Comparison of ENCODE assay signal across 9 cellular contexts in the genomic region with DNA sequence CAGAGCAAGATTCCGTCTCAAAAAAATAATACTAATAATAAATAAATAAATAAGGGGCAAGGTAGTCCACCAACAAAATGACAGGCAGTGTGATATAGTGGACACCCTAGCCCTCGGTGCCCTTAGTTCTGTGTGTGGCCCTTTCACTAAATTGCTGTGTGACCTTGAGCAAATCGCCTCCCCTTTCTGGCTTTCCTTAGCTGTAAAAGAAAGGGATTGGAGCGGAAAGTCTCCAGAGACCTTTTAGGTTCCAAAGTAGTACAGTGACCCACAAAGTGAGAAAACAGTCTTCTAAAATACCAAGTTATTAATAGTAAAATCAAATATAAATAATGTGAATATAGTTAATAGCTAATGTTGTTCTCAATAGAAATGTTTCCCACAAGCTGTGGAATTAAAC. TPM values are rescaled to one million over a fixed set of nuclear protein-coding genes. Genes with fewer than 3 reads are reported as not detected.
DNase-seq lines count a peak whose midpoint lies in the region; ATAC-seq and TF ChIP-seq lines count a peak whose summit lies in the region.
"Had no signal": no experiment of that assay in that cellular context is flagged by ENCODE, and none has a peak within 500 bp of the region (broad histone marks: within the 10 kb centered on the region; RNA-seq: fewer than 3 reads in every experiment).

No MANE protein-coding gene starts in this region.

- TF ChIP-seq EP300 in esophagus muscularis mucosa (IDR thresholded peaks at IDR 0.05): no peak

- H3K4me1 Mint-ChIP-seq in T-cell: peaks cover 47 to 71% (median 63%) of the 10 kb centered on the region in 3 donors

- H3K27me3 ChIP-seq in BE2C (no peaks in the 10 kb centered on the region), esophagus muscularis mucosa (no peaks in the 10 kb centered on the region), prostate gland (replicated peaks; ENCODE audit: insufficient read depth) (no peaks in the 10 kb centered on the region), Karpas-422 (ENCODE audit: low read length) (no peaks in the 10 kb centered on the region)

- peak overlapping the region in 2 of 3 donors; percentile 3 to 31 for H3K4me3 Mint-ChIP-seq in T-cell

- intact Hi-C loops in esophagus muscularis mucosa (cut with DNase I): no loop called here
- intact Hi-C loops in prostate gland (cut with DNase I): no loop called here
- intact Hi-C loops in OCI-LY7 (cut with micrococcal nuclease; ENCODE audit: unreplicated experiment): loop anchor here (10.0 kb wide), 1 partner anchor 323 kb away; no protein-coding TSS in a partner anchor

- ATAC-seq in T-cell (replicated peaks in 1 of 4) (no peak), GM18868 (IDR thresholded peaks at IDR 0.05; ENCODE audit: unreplicated experiment) (no peak)
- ATAC-seq: activated T-cell treated with anti-CD3 and anti-CD28 coated beads, Interleukin-2, amount 50 U/mL, for 4 hours had no signal

- H3K36me3 Mint-ChIP-seq in T-cell: peaks cover 12% of the 10 kb centered on the region

- no peak overlapping the region for H3K4me2 ChIP-seq in OCI-LY7 (ENCODE audit: low read length)
- no peak overlapping the region for H3K4me2 ChIP-seq in Karpas-422 (ENCODE audit: low read depth, low read length, poor library complexity, severe bottlenecking)

- H3K4me3 ChIP-seq in BE2C (ENCODE audit: low read depth, low read length) (peak overlapping the region; percentile 8; the same call in 1 of the 2 replicates), esophagus muscularis mucosa (peak overlapping the region; percentile 46 to 69 (median 58)), prostate gland (peak overlapping the region in 1 of 2 donors; percentile 19), OCI-LY7 (ENCODE audit: low read depth, low read length, poor library complexity, severe bottlenecking) (no peak overlapping the region), Karpas-422 (ENCODE audit: low read length) (no peak overlapping the region)

- H3K9me3 ChIP-seq in BE2C: no peaks in the 10 kb centered on the region
- no peaks in the 10 kb centered on the region for H3K9me3 ChIP-seq in esophagus muscularis mucosa
- no peaks in the 10 kb centered on the region for H3K9me3 ChIP-seq in prostate gland
- H3K9me3 ChIP-seq in OCI-LY7 (ENCODE audit: low read length): no peaks in the 10 kb centered on the region
- no peaks in the 10 kb centered on the region for H3K9me3 ChIP-seq in Karpas-422 (ENCODE audit: low read length)

- POLR2A ChIA-PET in T-cell (lab: Charles Lee) (interaction anchor here in 1 of 2 donors (0.6 to 1.0 kb wide), 2 partner anchors 13 to 27 kb away, joined by 3 to 4 read pairs; no protein-coding TSS in a partner anchor), OCI-LY7 (lab: Charles Lee) (interaction anchor here (1.1 to 2.0 kb wide), 3 partner anchors 15 to 25 kb away, joined by 4 to 5 read pairs (median 4); no protein-coding TSS in a partner anchor)

- H3K4me1 ChIP-seq in BE2C: peaks cover 56% of the 10 kb centered on the region
- H3K4me1 ChIP-seq in esophagus muscularis mucosa: peaks cover 91 to 100% (median 100%) of the 10 kb centered on the region in 4 donors
- peaks cover 78% of the 10 kb centered on the region for H3K4me1 ChIP-seq in prostate gland (replicated peaks)
- H3K4me1 ChIP-seq in OCI-LY7 (ENCODE audit: insufficient read depth, low read length, poor library complexity, severe bottlenecking): peaks cover 17% of the 10 kb centered on the region
- H3K4me1 ChIP-seq in Karpas-422 (ENCODE audit: low read length): peaks cover 20% of the 10 kb centered on the region

- H3K36me3 ChIP-seq in BE2C (peaks cover 14% of the 10 kb centered on the region; the same call in 1 of the 2 replicates), esophagus muscularis mucosa (peaks cover 0 to 19% (median 0%) of the 10 kb centered on the region in 4 donors), prostate gland (no peaks in the 10 kb centered on the region), OCI-LY7 (ENCODE audit: insufficient read depth, low read length) (no peaks in the 10 kb centered on the region), Karpas-422 (ENCODE audit: insufficient read depth, low read length) (no peaks in the 10 kb centered on the region)

- CTCF ChIA-PET in T-cell (lab: Charles Lee) (interaction anchor here (0.5 to 2.0 kb wide), 6 partner anchors 10 to 220 kb away, joined by 3 to 11 read pairs (median 4); no protein-coding TSS in a partner anchor), OCI-LY7 (lab: Charles Lee; ENCODE audit: unreplicated experiment) (no interaction called here)

- DNase-seq in BE2C (no peak), T-cell (no peak), esophagus muscularis mucosa (ENCODE audit: extremely low spot score) (no peak), prostate gland (ENCODE audit: low spot score) (no peak), OCI-LY7 (ENCODE audit: low spot score) (no peak), putamen (ENCODE audit: low spot score) (no peak), Karpas-422 (no peak)
- DNase-seq: activated T-cell treated with anti-CD3 and anti-CD28 coated beads, Interleukin-2, amount 50 U/mL, for 4 hours had no signal

- H3K79me2 ChIP-seq in OCI-LY7 (ENCODE audit: insufficient read depth, low read depth, low read length): no peaks in the 10 kb centered on the region
- no peaks in the 10 kb centered on the region for H3K79me2 ChIP-seq in Karpas-422 (ENCODE audit: low read length)

- TF ChIP-seq POLR2A in esophagus muscularis mucosa (IDR thresholded peaks at IDR 0.05; ENCODE audit: low read depth): no peak
- no peak for TF ChIP-seq POLR2A in prostate gland (IDR thresholded peaks at IDR 0.05)

- H3K27ac ChIP-seq in esophagus muscularis mucosa (replicated peaks in 1 of 4) (peak overlapping the region; percentile 92 to 100 (median 96)), prostate gland (peak overlapping the region; percentile 93 to 94), OCI-LY7 (ENCODE audit: low read depth, low read length, poor library complexity, severe bottlenecking) (no peak overlapping the region), Karpas-422 (ENCODE audit: low read length) (no peak overlapping the region)

- H3K27me3 Mint-ChIP-seq in T-cell: peaks cover 0 to 4% of the 10 kb centered on the region in 2 donors

- H4K20me1 ChIP-seq in OCI-LY7 (ENCODE audit: insufficient read depth, low read length): no peaks in the 10 kb centered on the region
- H4K20me1 ChIP-seq in Karpas-422 (ENCODE audit: insufficient read depth, low read depth, low read length): no peaks in the 10 kb centered on the region

- BruUV-seq in OCI-LY7 (replicated peaks; lab: Mats Ljungman, UMichigan): no TSS peak

- no peaks in the 10 kb centered on the region for H3K9me3 Mint-ChIP-seq in T-cell
- H3K9me3 Mint-ChIP-seq: activated T-cell treated with anti-CD3 and anti-CD28 coated beads, Interleukin-2, amount 50 U/mL, for 4 hours had no signal

- no peak overlapping the region for H3K9ac ChIP-seq in Karpas-422 (ENCODE audit: low read length)

- WGBS in esophagus muscularis mucosa: 36% methylated on average over 4 of the region's 4 CpGs
- 53% methylated on average over 4 of the region's 4 CpGs for WGBS in prostate gland

- TF ChIP-seq CTCF in BE2C (IDR thresholded peaks at IDR 0.05; ENCODE audit: low read depth, low read length) (no peak), esophagus muscularis mucosa (IDR thresholded peaks at IDR 0.05) (no peak), prostate gland (IDR thresholded peaks at IDR 0.05) (no peak), OCI-LY7 (conservative IDR thresholded peaks at IDR 0.05; ENCODE audit: low read length) (no peak)

- H3K9me2 ChIP-seq in OCI-LY7 (ENCODE audit: insufficient read depth, low read length) (no peaks in the 10 kb centered on the region), Karpas-422 (replicated peaks; ENCODE audit: insufficient read depth, low read length) (no peaks in the 10 kb centered on the region)

- no peak overlapping the region for H2AFZ ChIP-seq in OCI-LY7 (ENCODE audit: low read length)
- no peak overlapping the region for H2AFZ ChIP-seq in Karpas-422 (ENCODE audit: low read length)

- H3K27ac Mint-ChIP-seq in T-cell: peak overlapping the region in 1 of 2 donors; percentile 53

RNA-seq across cellular contexts. Expression of gene LMNA, which starts 7.6 kb away (rescaled TPM):
- 312 TPM for polyA plus RNA-seq in BE2C (2012; ENCODE audit: insufficient read depth, insufficient read length, low read depth)
- total RNA-seq in T-cell: 100 to 1,000 TPM in 2 of 5 donors, 10 to 100 TPM in 3; 40.3 to 970 (median 57.3) TPM
- 100 to 1,000 TPM; 311 to 589 (median 380) TPM for total RNA-seq in esophagus muscularis mucosa
- total RNA-seq in prostate gland: 100 to 1,000 TPM; 227 to 265 TPM
- total RNA-seq in OCI-LY7 (2014; rRNA removed; shearing (Covaris generic)): 12.9 and 14.3 TPM in 2 replicates
- total RNA-seq in OCI-LY7 (2022): 5.0 and 6.5 TPM in 2 replicates
- 27.5 and 41.6 TPM in 2 replicates for total RNA-seq in Karpas-422 (2014; rRNA removed; shearing (Covaris generic); ENCODE audit: low replicate concordance)

RNA-seq across cellular contexts. Expression of gene SEMA4A, which starts 31.3 kb away (rescaled TPM):
- 1.6 TPM for polyA plus RNA-seq in BE2C (2012; ENCODE audit: insufficient read depth, insufficient read length, low read depth)
- 10 to 100 TPM in 1 of 5 donors, 1 to 10 TPM in 4; 1.5 to 12.0 (median 2.2) TPM for total RNA-seq in T-cell
- total RNA-seq in esophagus muscularis mucosa: 1 to 10 TPM; 1.7 to 4.1 (median 2.6) TPM
- 10 to 100 TPM; 22.9 to 44.9 TPM for total RNA-seq in prostate gland
- 77.8 and 81.2 TPM in 2 replicates for total RNA-seq in OCI-LY7 (2014; rRNA removed; shearing (Covaris generic))
- 196 and 205 TPM in 2 replicates for total RNA-seq in OCI-LY7 (2022)
- 46.7 and 66.7 TPM in 2 replicates for total RNA-seq in Karpas-422 (2014; rRNA removed; shearing (Covaris generic); ENCODE audit: low replicate concordance)

RNA-seq across cellular contexts. Expression of gene MEX3A, which starts 39.8 kb away (rescaled TPM):
- polyA plus RNA-seq in BE2C (2012; ENCODE audit: insufficient read depth, insufficient read length, low read depth): 66.0 TPM
- total RNA-seq in T-cell (under 1 TPM; 0.03 to 0.58 (median 0.20) TPM), esophagus muscularis mucosa (1 to 10 TPM in 1 of 4 donors, under 1 TPM in 3; under 0.01 to 1.6 (median 0.66) TPM), prostate gland (1 to 10 TPM; 3.3 to 5.7 TPM), OCI-LY7 (2022) (5.3 and 5.5 TPM in 2 replicates)
- 4.5 and 5.3 TPM in 2 replicates for total RNA-seq in OCI-LY7 (2014; rRNA removed; shearing (Covaris generic))
- 2.3 and 2.5 TPM in 2 replicates for total RNA-seq in Karpas-422 (2014; rRNA removed; shearing (Covaris generic); ENCODE audit: low replicate concordance)

Comparison
In these comparisons a context has a peak if more than half of its experiments do, and no peak if none do; other contexts are left out.
1. H3K4me3 ChIP-seq: peak in BE2C (single experiment) and esophagus muscularis mucosa (4 of 4); none in OCI-LY7 (single experiment) and Karpas-422 (single experiment).
2. H3K27ac ChIP-seq: peak in esophagus muscularis mucosa (4 of 4) and prostate gland (2 of 2); none in OCI-LY7 (single experiment) and Karpas-422 (single experiment).